ENCODE assay signal across 1 cellular context in the genomic region with DNA sequence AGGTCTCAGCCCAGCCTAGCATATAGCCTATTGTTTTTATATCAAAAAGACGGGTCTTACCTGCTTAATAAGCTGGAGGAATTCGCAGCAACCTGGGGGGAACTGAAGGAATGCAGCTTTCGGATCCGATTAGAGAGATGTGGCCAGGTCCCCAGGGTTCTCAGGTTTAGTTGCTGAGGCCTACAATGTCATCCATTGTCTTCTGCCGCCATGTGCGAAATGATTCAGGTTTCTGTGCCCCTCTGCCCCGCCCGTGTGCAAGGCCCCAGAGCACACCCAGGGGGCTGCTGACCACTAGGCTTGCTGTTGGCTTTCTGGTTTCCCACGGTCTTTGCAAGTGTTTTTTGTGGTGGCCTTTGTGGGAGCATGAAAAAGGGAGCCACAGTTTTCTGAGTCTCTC.
TF ChIP-seq lines count a peak whose summit lies in the region.

No MANE protein-coding gene starts in this region.

TF ChIP-seq in GM23338, 12 proteins besides CTCF, POLR2A, EP300 and RAD21:
- TF ChIP-seq STAT1 (IDR thresholded peaks at IDR 0.05; ENCODE audit: unreplicated experiment) (no peak), EZH2phosphoT487 (IDR thresholded peaks at IDR 0.05; ENCODE audit: unreplicated experiment) (no peak)
- TF ChIP-seq, protein P1, sequence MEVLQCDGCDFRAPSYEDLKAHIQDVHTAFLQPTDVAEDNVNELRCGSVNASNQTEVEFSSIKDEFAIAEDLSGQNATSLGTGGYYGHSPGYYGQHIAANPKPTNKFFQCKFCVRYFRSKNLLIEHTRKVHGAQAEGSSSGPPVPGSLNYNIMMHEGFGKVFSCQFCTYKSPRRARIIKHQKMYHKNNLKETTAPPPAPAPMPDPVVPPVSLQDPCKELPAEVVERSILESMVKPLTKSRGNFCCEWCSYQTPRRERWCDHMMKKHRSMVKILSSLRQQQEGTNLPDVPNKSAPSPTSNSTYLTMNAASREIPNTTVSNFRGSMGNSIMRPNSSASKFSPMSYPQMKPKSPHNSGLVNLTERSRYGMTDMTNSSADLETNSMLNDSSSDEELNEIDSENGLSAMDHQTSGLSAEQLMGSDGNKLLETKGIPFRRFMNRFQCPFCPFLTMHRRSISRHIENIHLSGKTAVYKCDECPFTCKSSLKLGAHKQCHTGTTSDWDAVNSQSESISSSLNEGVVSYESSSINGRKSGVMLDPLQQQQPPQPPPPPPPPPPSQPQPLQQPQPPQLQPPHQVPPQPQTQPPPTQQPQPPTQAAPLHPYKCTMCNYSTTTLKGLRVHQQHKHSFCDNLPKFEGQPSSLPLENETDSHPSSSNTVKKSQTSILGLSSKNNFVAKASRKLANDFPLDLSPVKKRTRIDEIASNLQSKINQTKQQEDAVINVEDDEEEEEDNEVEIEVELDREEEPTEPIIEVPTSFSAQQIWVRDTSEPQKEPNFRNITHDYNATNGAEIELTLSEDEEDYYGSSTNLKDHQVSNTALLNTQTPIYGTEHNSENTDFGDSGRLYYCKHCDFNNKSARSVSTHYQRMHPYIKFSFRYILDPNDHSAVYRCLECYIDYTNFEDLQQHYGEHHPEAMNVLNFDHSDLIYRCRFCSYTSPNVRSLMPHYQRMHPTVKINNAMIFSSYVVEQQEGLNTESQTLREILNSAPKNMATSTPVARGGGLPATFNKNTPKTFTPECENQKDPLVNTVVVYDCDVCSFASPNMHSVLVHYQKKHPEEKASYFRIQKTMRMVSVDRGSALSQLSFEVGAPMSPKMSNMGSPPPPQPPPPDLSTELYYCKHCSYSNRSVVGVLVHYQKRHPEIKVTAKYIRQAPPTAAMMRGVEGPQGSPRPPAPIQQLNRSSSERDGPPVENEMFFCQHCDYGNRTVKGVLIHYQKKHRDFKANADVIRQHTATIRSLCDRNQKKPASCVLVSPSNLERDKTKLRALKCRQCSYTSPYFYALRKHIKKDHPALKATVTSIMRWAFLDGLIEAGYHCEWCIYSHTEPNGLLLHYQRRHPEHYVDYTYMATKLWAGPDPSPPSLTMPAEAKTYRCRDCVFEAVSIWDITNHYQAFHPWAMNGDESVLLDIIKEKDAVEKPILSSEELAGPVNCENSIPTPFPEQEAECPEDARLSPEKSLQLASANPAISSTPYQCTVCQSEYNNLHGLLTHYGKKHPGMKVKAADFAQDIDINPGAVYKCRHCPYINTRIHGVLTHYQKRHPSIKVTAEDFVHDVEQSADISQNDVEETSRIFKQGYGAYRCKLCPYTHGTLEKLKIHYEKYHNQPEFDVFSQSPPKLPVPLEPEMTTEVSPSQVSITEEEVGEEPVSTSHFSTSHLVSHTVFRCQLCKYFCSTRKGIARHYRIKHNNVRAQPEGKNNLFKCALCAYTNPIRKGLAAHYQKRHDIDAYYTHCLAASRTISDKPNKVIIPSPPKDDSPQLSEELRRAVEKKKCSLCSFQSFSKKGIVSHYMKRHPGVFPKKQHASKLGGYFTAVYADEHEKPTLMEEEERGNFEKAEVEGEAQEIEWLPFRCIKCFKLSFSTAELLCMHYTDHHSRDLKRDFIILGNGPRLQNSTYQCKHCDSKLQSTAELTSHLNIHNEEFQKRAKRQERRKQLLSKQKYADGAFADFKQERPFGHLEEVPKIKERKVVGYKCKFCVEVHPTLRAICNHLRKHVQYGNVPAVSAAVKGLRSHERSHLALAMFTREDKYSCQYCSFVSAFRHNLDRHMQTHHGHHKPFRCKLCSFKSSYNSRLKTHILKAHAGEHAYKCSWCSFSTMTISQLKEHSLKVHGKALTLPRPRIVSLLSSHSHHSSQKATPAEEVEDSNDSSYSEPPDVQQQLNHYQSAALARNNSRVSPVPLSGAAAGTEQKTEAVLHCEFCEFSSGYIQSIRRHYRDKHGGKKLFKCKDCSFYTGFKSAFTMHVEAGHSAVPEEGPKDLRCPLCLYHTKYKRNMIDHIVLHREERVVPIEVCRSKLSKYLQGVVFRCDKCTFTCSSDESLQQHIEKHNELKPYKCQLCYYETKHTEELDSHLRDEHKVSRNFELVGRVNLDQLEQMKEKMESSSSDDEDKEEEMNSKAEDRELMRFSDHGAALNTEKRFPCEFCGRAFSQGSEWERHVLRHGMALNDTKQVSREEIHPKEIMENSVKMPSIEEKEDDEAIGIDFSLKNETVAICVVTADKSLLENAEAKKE (CRISPR knock-in tag; IDR thresholded peaks at IDR 0.05) = no peak
